In the genomic region with DNA sequence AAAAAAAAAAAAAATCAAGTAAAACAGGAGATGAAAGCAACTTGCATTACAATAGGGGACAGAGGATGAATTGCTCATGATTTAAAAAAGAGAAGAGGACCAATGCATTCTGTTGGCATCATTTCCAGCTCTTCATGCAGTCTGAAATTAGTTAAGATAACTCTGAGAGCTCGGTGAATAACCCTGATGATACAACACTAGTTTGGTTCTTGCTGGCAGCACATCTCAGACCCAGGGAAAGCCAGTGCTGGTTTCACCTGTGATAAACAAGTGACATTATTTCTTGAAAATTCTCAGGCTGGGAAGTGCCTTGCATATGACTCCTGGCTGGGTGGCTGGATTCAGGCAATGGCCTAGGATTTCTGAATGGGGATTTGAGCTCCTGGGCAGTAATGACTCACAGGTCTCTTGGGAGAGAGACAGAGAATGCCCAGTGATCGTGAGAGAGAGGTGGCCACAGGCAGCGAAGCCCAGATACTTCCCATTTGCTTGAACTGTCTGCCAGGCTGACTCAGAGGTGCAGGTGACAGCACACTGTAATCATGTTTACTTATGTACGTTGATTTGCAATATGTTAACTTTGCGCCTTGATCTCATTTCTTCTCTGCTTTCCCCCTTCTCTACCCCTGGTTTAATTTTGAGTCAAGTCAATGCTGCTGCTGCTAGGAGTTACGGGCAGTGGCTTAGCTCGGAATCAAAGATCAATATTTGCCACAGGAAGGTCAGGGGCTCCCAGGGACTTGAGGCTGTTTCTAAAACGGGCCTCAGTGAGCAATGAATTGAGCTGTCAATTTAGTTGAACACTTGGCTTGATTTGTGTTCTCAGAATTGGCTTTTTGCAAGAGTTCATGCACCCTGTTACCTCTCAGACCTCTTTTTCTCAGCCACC, we compare ENCODE assay signal across 13 cellular contexts. TPM values are rescaled to one million over a fixed set of nuclear protein-coding genes. Genes with fewer than 3 reads are reported as not detected.
DNase-seq lines count a peak whose midpoint lies in the region; ATAC-seq, FAIRE-seq and TF ChIP-seq lines count a peak whose summit lies in the region.
"Had no signal": no experiment of that assay in that cellular context is flagged by ENCODE, and none has a peak within 500 bp of the region (broad histone marks: within the 10 kb centered on the region; RNA-seq: fewer than 3 reads in every experiment).

No MANE protein-coding gene starts in this region.

- H3K9me2 ChIP-seq in GM23338 (ENCODE audit: insufficient read depth) (no peaks in the 10 kb centered on the region), PC-9 (ENCODE audit: insufficient read depth) (no peaks in the 10 kb centered on the region)

- no peaks in the 10 kb centered on the region for H3K79me2 ChIP-seq in GM23338 (replicated peaks; ENCODE audit: insufficient read depth)
- no peaks in the 10 kb centered on the region for H3K79me2 ChIP-seq in PC-9 (ENCODE audit: low read depth)

- H3K27me3 Mint-ChIP-seq in GM23338 (ENCODE audit: insufficient read depth, low read depth, poor library complexity): peaks cover 5% of the 10 kb centered on the region
- no peaks in the 10 kb centered on the region for H3K27me3 Mint-ChIP-seq in endothelial cell (ENCODE audit: unreplicated experiment)
- H3K27me3 Mint-ChIP-seq: CD4-positive, CD25-positive, alpha-beta regulatory T cell had no signal

- no peak overlapping the region for H2AFZ ChIP-seq in GM23338
- no peak overlapping the region for H2AFZ ChIP-seq in PC-9

- peak; percentile 43 to 53 for DNase-seq in A549 (ENCODE audit: low read depth in 1 of 2, low spot score in 1 of 2)
- no peak for DNase-seq in GM23338 (ENCODE audit: low spot score)
- DNase-seq in PC-9: peak; percentile 71 to 97
- DNase-seq in fibroblast of villous mesenchyme (ENCODE audit: low read depth): peak; percentile 30
- DNase-seq in hippocampal formation (lab: John Stamatoyannopoulos, UW): no peak
- DNase-seq in NCI-H446 (lab: John Stamatoyannopoulos, UW): no peak
- DNase-seq in endothelial cell (ENCODE audit: low spot score): no peak
- DNase-seq: CD4-positive, CD25-positive, alpha-beta regulatory T cell; NCI-H1417 treated with DMSO at 0.1 percent for 48 hours; stimulated activated CD4-positive, alpha-beta T cell treated with anti-CD3 and anti-CD28 coated beads, Interleukin-4, amount 100 ng/mL, for 4 hours; WERI-Rb-1 had no signal

- no peak for TF ChIP-seq EP300 in A549 (IDR thresholded peaks at IDR 0.05)

- H3K27ac Mint-ChIP-seq in GM23338 (peak overlapping the region; percentile 77), endothelial cell (ENCODE audit: unreplicated experiment) (no peak overlapping the region)
- H3K27ac Mint-ChIP-seq: CD4-positive, CD25-positive, alpha-beta regulatory T cell; memory B cell had no signal

- no TSS peak for BruUV-seq in PC-9 (replicated peaks; lab: Mats Ljungman, UMichigan)

- H3K4me1 ChIP-seq in A549 (peaks cover 11% of the 10 kb centered on the region), GM23338 (ENCODE audit: insufficient read depth) (peaks cover 8% of the 10 kb centered on the region), PC-9 (replicated peaks; ENCODE audit: insufficient read depth) (peaks cover 45% of the 10 kb centered on the region)

- no peak overlapping the region for H3K4me3 ChIP-seq in A549
- no peak overlapping the region for H3K4me3 ChIP-seq in GM23338
- peak overlapping the region; percentile 25; the same call in 1 of the 2 replicates for H3K4me3 ChIP-seq in PC-9
- no peak overlapping the region for H3K4me3 ChIP-seq in fibroblast of villous mesenchyme (ENCODE audit: low read depth, low read length)

- TF ChIP-seq CTCF in A549 (IDR thresholded peaks at IDR 0.05) (no peak), GM23338 (conservative IDR thresholded peaks at IDR 0.05; ENCODE audit: low read depth in 2 of 2) (no peak), PC-9 (conservative IDR thresholded peaks at IDR 0.05) (no peak), fibroblast of villous mesenchyme (IDR thresholded peaks at IDR 0.05; ENCODE audit: insufficient read depth, low read depth, low read length) (no peak), endothelial cell (IDR thresholded peaks at IDR 0.05; ENCODE audit: unreplicated experiment) (no peak)

- no peaks in the 10 kb centered on the region for H3K27me3 ChIP-seq in GM23338 (ENCODE audit: insufficient read depth)
- no peaks in the 10 kb centered on the region for H3K27me3 ChIP-seq in PC-9 (ENCODE audit: insufficient read depth, low read depth)

- H3K36me3 Mint-ChIP-seq in GM23338 (ENCODE audit: low read depth) (peaks cover 7% of the 10 kb centered on the region; the same call in 1 of the 3 replicates), endothelial cell (ENCODE audit: low read depth, unreplicated experiment) (no peaks in the 10 kb centered on the region)

- H3K4me3 Mint-ChIP-seq in GM23338 (no peak overlapping the region), endothelial cell (ENCODE audit: unreplicated experiment) (no peak overlapping the region)

- H3K4me1 Mint-ChIP-seq in GM23338 (peaks cover 31% of the 10 kb centered on the region), endothelial cell (ENCODE audit: unreplicated experiment) (peaks cover 4% of the 10 kb centered on the region)

- 35% methylated on average over 8 of the region's 8 CpGs for WGBS in A549 (ENCODE audit: missing lambda C conversion rate)

- ATAC-seq in A549 (peak; percentile 67 to 84), GM23338 (no peak), GM18520 (IDR thresholded peaks at IDR 0.05; ENCODE audit: unreplicated experiment) (no peak)

- H4K20me1 ChIP-seq in GM23338 (replicated peaks; ENCODE audit: insufficient read depth) (no peaks in the 10 kb centered on the region), PC-9 (ENCODE audit: insufficient read depth) (no peaks in the 10 kb centered on the region)

- H3K27ac ChIP-seq in A549 (no peak overlapping the region), GM23338 (ENCODE audit: low read depth) (no peak overlapping the region), PC-9 (peak overlapping the region; percentile 82)
- H3K27ac ChIP-seq: WERI-Rb-1 had no signal

- H3K36me3 ChIP-seq in GM23338 (ENCODE audit: insufficient read depth): no peaks in the 10 kb centered on the region
- H3K36me3 ChIP-seq in PC-9 (ENCODE audit: low read depth): no peaks in the 10 kb centered on the region
- H3K36me3 ChIP-seq: WERI-Rb-1 had no signal

- CTCF ChIA-PET in A549 (lab: Yijun Ruan, JAX) (interaction anchor here (0.6 to 2.6 kb wide), 7 partner anchors 10 to 118 kb away, joined by 3 to 11 read pairs (median 3); no protein-coding TSS in a partner anchor), PC-9 (lab: Charles Lee) (interaction anchor here (1.0 kb wide), 1 partner anchor 8 kb away, joined by 11 read pairs; no protein-coding TSS in a partner anchor)

- no peak for TF ChIP-seq POLR2A in A549 (IDR thresholded peaks at IDR 0.05; ENCODE audit: low read length)

- intact Hi-C loops in PC-9 (cut with micrococcal nuclease; ENCODE audit: unreplicated experiment): loop anchor here (1.0 kb wide), 1 partner anchor 10 kb away; no protein-coding TSS in a partner anchor

- H3K9me3 Mint-ChIP-seq in GM23338: no peaks in the 10 kb centered on the region
- H3K9me3 Mint-ChIP-seq in endothelial cell (ENCODE audit: unreplicated experiment): no peaks in the 10 kb centered on the region
- H3K9me3 Mint-ChIP-seq: CD4-positive, CD25-positive, alpha-beta regulatory T cell had no signal

- H3K4me2 ChIP-seq in A549 (peak overlapping the region; percentile 11; the same call in 2 of the 3 replicates), GM23338 (0 out of 2 replicates have a peak overlapping the region, but pooled peaks have one; percentile 38), PC-9 (peak overlapping the region; percentile 72)

- no peaks in the 10 kb centered on the region for H3K9me3 ChIP-seq in A549
- H3K9me3 ChIP-seq in PC-9 (ENCODE audit: insufficient read depth, low read depth): no peaks in the 10 kb centered on the region

- no peaks in the 10 kb centered on the region for H3F3A ChIP-seq in GM23338 (replicated peaks; ENCODE audit: low read depth)
- peaks cover 52% of the 10 kb centered on the region for H3F3A ChIP-seq in PC-9 (ENCODE audit: insufficient read depth, low read depth)

- FAIRE-seq in A549 (lab: Jason Lieb, UNC): no peak

- POLR2A ChIA-PET in A549 (lab: Yijun Ruan, JAX) (interaction anchor here (1.2 kb wide), 1 partner anchor 27 kb away, joined by 3 read pairs; the partner anchor contains the start of gene ARSG), PC-9 (lab: Charles Lee; ENCODE audit: unreplicated experiment) (interaction anchor here (0.8 kb wide), 1 partner anchor 10 kb away, joined by 4 read pairs; no protein-coding TSS in a partner anchor)

- no peak for TF ChIP-seq RAD21 in A549 (conservative IDR thresholded peaks at IDR 0.05 in 1 of 2, IDR thresholded peaks at IDR 0.05 in 1 of 2)

TF ChIP-seq in A549, 52 proteins besides CTCF, POLR2A, EP300 and RAD21 (continues in another document):
- TF ChIP-seq FOSL2 (IDR thresholded peaks at IDR 0.05): no peak
- TF ChIP-seq FOSL2 (CRISPR knock-in tag; IDR thresholded peaks at IDR 0.05): peak; percentile 54

TF ChIP-seq in GM23338, 12 proteins besides CTCF, POLR2A, EP300 and RAD21 (continues in another document):
- no peak for TF ChIP-seq ZNF114 (CRISPR knock-in tag; IDR thresholded peaks at IDR 0.05)
- TF ChIP-seq JUNB (IDR thresholded peaks at IDR 0.05; ENCODE audit: unreplicated experiment): no peak
- no peak for TF ChIP-seq POLR2AphosphoS5 (IDR thresholded peaks at IDR 0.05; ENCODE audit: low read depth)
- TF ChIP-seq NANOG (IDR thresholded peaks at IDR 0.05; ENCODE audit: borderline replicate concordance): no peak

RNA-seq across cellular contexts. Expression of gene ARSG, which starts 27.1 kb away (rescaled TPM):
- polyA plus RNA-seq in A549 (2011; rRNA removed) (1.6 and 1.7 TPM in 2 replicates), A549 (2017; fragmentation: RNase III; extraction: RNeasy Plus Mini Kit Qiagen cat#74134 plus additional on column Dnase treatment) (0.32 to 0.60 TPM (median 0.57 TPM) in 3 replicates), GM23338 (2016; fragmentation: Nextera tagmentation; extraction: Ambion mirVana) (1.7 and 2.4 TPM in 2 replicates)
- 0.95 and 1.0 TPM in 2 replicates for polyA plus RNA-seq in A549 (2012; cell fraction: cytosol; rRNA removed)
- 0.47 and 1.3 TPM in 2 replicates for polyA plus RNA-seq in A549 (2012; cell fraction: nucleus; rRNA removed)
- polyA minus RNA-seq in A549 (2011; rRNA and poly(A)+ RNA removed): 1.3 and 1.8 TPM in 2 replicates
- 5.1 and 9.2 TPM in 2 replicates for total RNA-seq in GM23338 (2014; rRNA removed; shearing (Covaris generic))
- total RNA-seq in PC-9 (2021) (4.0 and 6.6 TPM in 2 replicates), fibroblast of villous mesenchyme (4.5 and 5.6 TPM in 2 replicates), endothelial cell (ENCODE audit: unreplicated experiment) (9.8 TPM)

RNA-seq across cellular contexts. Expression of gene SLC16A6, which starts 27.4 kb away (rescaled TPM):
- polyA plus RNA-seq in A549 (2011; rRNA removed) (0.28 and 0.52 TPM in 2 replicates), A549 (2017; fragmentation: RNase III; extraction: RNeasy Plus Mini Kit Qiagen cat#74134 plus additional on column Dnase treatment) (0.08 to 0.33 TPM (median 0.17 TPM) in 3 replicates), GM23338 (2016; fragmentation: Nextera tagmentation; extraction: Ambion mirVana) (0.16 TPM in 1 of 2 replicates, not detected in the other)
- 0.17 and 0.19 TPM in 2 replicates for polyA plus RNA-seq in A549 (2012; cell fraction: cytosol; rRNA removed)
- 0.10 and 0.15 TPM in 2 replicates for polyA plus RNA-seq in A549 (2012; cell fraction: nucleus; rRNA removed)
- 0.39 and 0.50 TPM in 2 replicates for polyA minus RNA-seq in A549 (2011; rRNA and poly(A)+ RNA removed)
- 0.35 TPM in 1 of 2 replicates, not detected in the other for total RNA-seq in GM23338 (2014; rRNA removed; shearing (Covaris generic))
- total RNA-seq in PC-9 (2021) (0.70 and 0.83 TPM in 2 replicates), fibroblast of villous mesenchyme (1.6 and 2.2 TPM in 2 replicates), endothelial cell (ENCODE audit: unreplicated experiment) (2.4 TPM)

Comparison
In these comparisons a context has a peak if more than half of its experiments do, and no peak if none do; other contexts are left out.
1. ATAC-seq: peak in A549 (2 of 2); none in GM23338 (single experiment) and GM18520 (single experiment).
2. DNase-seq: peak in A549 (2 of 2), PC-9 (2 of 2) and fibroblast of villous mesenchyme (single experiment); none in GM23338 (single experiment), hippocampal formation (0 of 2), NCI-H446 (0 of 2) and endothelial cell (single experiment).
3. H3K4me2 ChIP-seq: peak in every context shown above with its lines; median percentile 72 in PC-9; 38 in GM23338; 11 in A549.